13 cellular contexts compared by ENCODE assay signal in genomic region chr12:4139191-4139590, GRCh38.
"Had no signal": no experiment of that assay in that cellular context is flagged by ENCODE, and none has a peak within 500 bp of the region (broad histone marks: within the 10 kb centered on the region; RNA-seq: fewer than 3 reads in every experiment).

No MANE protein-coding gene starts in this region.

- H3K27me3 Mint-ChIP-seq: activated B cell treated with CpG ODN at 0.5 μM for 24 hours; activated CD4-positive, alpha-beta T cell treated with anti-CD3 and anti-CD28 coated beads, Interleukin-2, amount 10 ng/mL, durations not matched to agents 7 days and 5 days had no signal

- H3K4me3 ChIP-seq: right atrium auricular region had no signal

- H3K36me3 ChIP-seq: right atrium auricular region had no signal

- ATAC-seq: activated T-cell treated with anti-CD3 and anti-CD28 coated beads, Interleukin-2, amount 50 U/mL, for 72 hours had no signal

- DNase-seq: activated B cell treated with CpG ODN at 0.5 μM for 24 hours; activated CD4-positive, alpha-beta T cell treated with anti-CD3 and anti-CD28 coated beads, Interleukin-2, amount 10 ng/mL, durations not matched to agents 7 days and 5 days; activated T-cell treated with anti-CD3 and anti-CD28 coated beads, Interleukin-2, amount 50 U/mL, for 72 hours; dermis blood vessel endothelial cell; head of caudate nucleus; kidney glomerular epithelial cell; mesenchymal stem cell; nephron progenitor cell; occipital lobe; stimulated activated CD4-positive, alpha-beta T cell treated with anti-CD3 and anti-CD28 coated beads, Interleukin-2, amount 100 ng/mL, for 48 hours; stimulated activated naive CD4-positive, alpha-beta T cell had no signal

- H3K27me3 ChIP-seq: right atrium auricular region had no signal

- H3K27ac Mint-ChIP-seq: activated B cell treated with CpG ODN at 0.5 μM for 24 hours; activated CD4-positive, alpha-beta T cell treated with anti-CD3 and anti-CD28 coated beads, Interleukin-2, amount 10 ng/mL, durations not matched to agents 7 days and 5 days; activated T-cell treated with anti-CD3 and anti-CD28 coated beads, Interleukin-2, amount 50 U/mL, for 72 hours; nephron progenitor cell; type B pancreatic cell had no signal

- H3K4me3 Mint-ChIP-seq: activated B cell treated with CpG ODN at 0.5 μM for 24 hours; activated CD4-positive, alpha-beta T cell treated with anti-CD3 and anti-CD28 coated beads, Interleukin-2, amount 10 ng/mL, durations not matched to agents 7 days and 5 days; activated T-cell treated with anti-CD3 and anti-CD28 coated beads, Interleukin-2, amount 50 U/mL, for 72 hours; nephron progenitor cell; type B pancreatic cell had no signal

- H3K27ac ChIP-seq: right atrium auricular region had no signal

- H3K9me3 Mint-ChIP-seq: activated T-cell treated with anti-CD3 and anti-CD28 coated beads, Interleukin-2, amount 50 U/mL, for 72 hours had no signal

- H3K4me1 ChIP-seq: right atrium auricular region had no signal
